Comparison of ENCODE assay signal across 21 cellular contexts in genomic region chr16:67413978-67414891, GRCh38. TPM values are rescaled to one million over a fixed set of nuclear protein-coding genes. Genes with fewer than 3 reads are reported as not detected.
A peak's percentile ranks its signal among the peaks of the same experiment; 100 is the strongest.
DNase-seq lines count a peak whose midpoint lies in the region; ATAC-seq, FAIRE-seq and TF ChIP-seq lines count a peak whose summit lies in the region.
"Had no signal": no experiment of that assay in that cellular context is flagged by ENCODE, and none has a peak within 500 bp of the region (broad histone marks: within the 10 kb centered on the region; RNA-seq: fewer than 3 reads in every experiment).

No MANE protein-coding gene starts in this region.

- H3K4me3 Mint-ChIP-seq in H9 (peak overlapping the region in 1 of 2 experiments; percentile 8; a peak in 3 of 5 replicates), brain (peak overlapping the region; percentile 3 to 85 (median 39))
- H3K4me3 Mint-ChIP-seq: activated T-cell treated with anti-CD3 and anti-CD28 coated beads, Interleukin-2, amount 50 U/mL, for 4 hours; HFFc6 had no signal

- no peaks in the 10 kb centered on the region for H4K20me1 ChIP-seq in H9 (ENCODE audit: control insufficient read depth, insufficient read depth, insufficient read length)

- no peak overlapping the region for H3T11ph ChIP-seq in H9 (ENCODE audit: low read length)

- no peak overlapping the region for H2BK12ac ChIP-seq in H9 (ENCODE audit: insufficient read length, low read depth, low read length)

- H3K27me3 Mint-ChIP-seq in H9 (ENCODE audit: low read depth) = peaks cover 6% of the 10 kb centered on the region
- H3K27me3 Mint-ChIP-seq in brain = peaks cover 5% of the 10 kb centered on the region

- H3K23ac ChIP-seq in H9 (ENCODE audit: insufficient read length, low read depth, low read length) = no peak overlapping the region

- no peaks in the 10 kb centered on the region for H3K79me2 ChIP-seq in H9 (ENCODE audit: insufficient read depth, low read length)

- H3K18ac ChIP-seq in H9 (ENCODE audit: insufficient read length, low read depth, low read length) = no peak overlapping the region

- H4K5ac ChIP-seq in H9 (ENCODE audit: insufficient read length, low read depth, low read length) = no peak overlapping the region

- no peak overlapping the region for H2BK20ac ChIP-seq in H9 (ENCODE audit: low read depth, low read length, poor library complexity, severe bottlenecking)

- H2BK15ac ChIP-seq in H9 (ENCODE audit: low read depth, low read length) = no peak overlapping the region

- intact Hi-C loops in kidney (cut with DNase I) (no loop called here), gastrocnemius medialis (cut with DNase I; ENCODE audit: low total_unique reads) (no loop called here)

- H3K4me1 Mint-ChIP-seq in H9 (peaks cover 26 to 29% of the 10 kb centered on the region in 2 experiments), brain (peaks cover 46% of the 10 kb centered on the region)

- no peaks in the 10 kb centered on the region for H3K9me3 ChIP-seq in H9 (ENCODE audit: control insufficient read depth, low read depth, low read length)
- no peaks in the 10 kb centered on the region for H3K9me3 ChIP-seq in kidney (ENCODE audit: control insufficient read depth in 1 of 2, low read length in 2 of 2)
- H3K9me3 ChIP-seq in gastrocnemius medialis = no peaks in the 10 kb centered on the region
- H3K9me3 ChIP-seq: neutrophil, sigmoid colon, SK-N-SH had no signal

- H3K14ac ChIP-seq in H9 (ENCODE audit: insufficient read depth, low read length) = no peak overlapping the region; the same call in 1 of the 2 replicates

- peak overlapping the region; percentile 21 for H3K4me2 ChIP-seq in H9 (ENCODE audit: insufficient read depth, insufficient read length, low read length)

- peak overlapping the region in 1 of 2 donors; percentile 37 for H3K4me3 ChIP-seq in kidney (ENCODE audit: low read length in 2 of 2)
- H3K4me3 ChIP-seq in gastrocnemius medialis = no peak overlapping the region
- H3K4me3 ChIP-seq: sigmoid colon had no signal

- FAIRE-seq in kidney (lab: Jason Lieb, UNC) = no peak

- H3K4ac ChIP-seq in H9 (ENCODE audit: low read depth, low read length) = no peak overlapping the region

- H3K23me2 ChIP-seq in H9 (ENCODE audit: insufficient read length, low read depth, low read length, poor library complexity, severe bottlenecking) = peaks cover 11% of the 10 kb centered on the region

- H4K8ac ChIP-seq in H9 (replicated peaks; ENCODE audit: insufficient read length, low read depth, low read length) = no peak overlapping the region

- H2AK5ac ChIP-seq in H9 (ENCODE audit: insufficient read length, low read length) = no peak overlapping the region

- H3K4me1 ChIP-seq in H9 (ENCODE audit: insufficient read depth, low read length) (peaks cover 3% of the 10 kb centered on the region; the same call in 1 of the 2 replicates), kidney (ENCODE audit: control insufficient read depth in 1 of 2, insufficient read depth in 1 of 2, low read depth in 1 of 2, low read length in 2 of 2) (peaks cover 6 to 8% of the 10 kb centered on the region in 2 donors), gastrocnemius medialis (peaks cover 17 to 28% of the 10 kb centered on the region in 2 donors)

- H3K36me3 Mint-ChIP-seq in H9 (ENCODE audit: insufficient read depth in 1 of 3, low read depth in 3 of 3) (no peaks in the 10 kb centered on the region; a peak in 2 of 7 replicates), brain (peaks cover 7% of the 10 kb centered on the region)

- H3K36me3 ChIP-seq in kidney (ENCODE audit: control insufficient read depth in 1 of 2, insufficient read depth in 2 of 2, low read length in 2 of 2) = no peaks in the 10 kb centered on the region
- no peaks in the 10 kb centered on the region for H3K36me3 ChIP-seq in gastrocnemius medialis
- H3K36me3 ChIP-seq: neutrophil had no signal

- no peaks in the 10 kb centered on the region for H3K79me1 ChIP-seq in H9 (ENCODE audit: insufficient read depth, low read depth, low read length, poor library complexity, severe bottlenecking)

- no CpG with 5 or more reads among the region's 6 CpGs for WGBS in H9 (ENCODE audit: extremely low coverage, insufficient read length, low lambda C conversion rate)

- peak overlapping the region; percentile 62 for H3K27ac ChIP-seq in H9 (ENCODE audit: insufficient read length, low read depth, low read length)
- peak overlapping the region; percentile 63 to 90 for H3K27ac ChIP-seq in kidney (ENCODE audit: low read depth in 2 of 2, low read length in 2 of 2)
- peak overlapping the region in 3 of 4 donors; percentile 36 to 62 (median 53) for H3K27ac ChIP-seq in gastrocnemius medialis
- H3K27ac ChIP-seq: neutrophil had no signal

- H3K27me3 ChIP-seq in H9 (ENCODE audit: insufficient read depth, low read length) = no peaks in the 10 kb centered on the region
- H3K27me3 ChIP-seq in gastrocnemius medialis = no peaks in the 10 kb centered on the region
- H3K27me3 ChIP-seq: sigmoid colon had no signal

- no peak for ATAC-seq in gastrocnemius medialis
- ATAC-seq: activated T-cell treated with anti-CD3 and anti-CD28 coated beads, Interleukin-2, amount 50 U/mL, for 4 hours; PC-3 had no signal

- H3K9ac ChIP-seq in H9 (ENCODE audit: extremely low read depth, insufficient read length, low read length) (no peak overlapping the region), kidney (ENCODE audit: low read length in 2 of 2) (peak overlapping the region; percentile 42 to 46)
- H3K9ac ChIP-seq: SK-N-SH had no signal

- H2BK120ac ChIP-seq in H9 (ENCODE audit: low read depth, low read length, poor library complexity, severe bottlenecking) = no peak overlapping the region

- TF ChIP-seq CTCF in H9 (conservative IDR thresholded peaks at IDR 0.05) (no peak), brain (conservative IDR thresholded peaks at IDR 0.05) (no peak), kidney (IDR thresholded peaks at IDR 0.05; ENCODE audit: borderline replicate concordance, extremely low read depth, insufficient read depth) (no peak), gastrocnemius medialis (IDR thresholded peaks at IDR 0.05 in 4 of 5, conservative IDR thresholded peaks at IDR 0.05 in 1 of 5) (no peak)

- peak overlapping the region in 1 of 3 experiments; percentile 73; a peak in 4 of 7 replicates for H3K27ac Mint-ChIP-seq in H9
- H3K27ac Mint-ChIP-seq in brain = peak overlapping the region in 3 of 5 experiments; percentile 11 to 81 (median 27)
- H3K27ac Mint-ChIP-seq: HFFc6 had no signal

- no peak overlapping the region for H3K56ac ChIP-seq in H9 (ENCODE audit: insufficient read length, low read depth, low read length)

- TF ChIP-seq POLR2A in gastrocnemius medialis (IDR thresholded peaks at IDR 0.05) = no peak

- no peak overlapping the region for H4K91ac ChIP-seq in H9 (ENCODE audit: insufficient read length, low read depth, low read length)

- DNase-seq in H9 (no peak), kidney (no peak), gastrocnemius medialis (no peak), NCI-H345 (lab: John Stamatoyannopoulos, UW) (no peak), RKO (ENCODE audit: low spot score) (no peak), AG08396 (ENCODE audit: low spot score) (no peak)
- no peak for DNase-seq in stimulated activated CD4-positive, alpha-beta T cell treated with anti-CD3 and anti-CD28 coated beads, Interleukin-2, amount 100 ng/mL, for 48 hours
- DNase-seq: activated T-cell treated with anti-CD3 and anti-CD28 coated beads, Interleukin-2, amount 50 U/mL, for 4 hours; effector memory CD4-positive, alpha-beta T cell; HFFc6; MM.1S; NCI-H2081; NCI-H526 treated with DMSO at 0.1 percent for 48 hours; PC-3; sigmoid colon; SK-N-SH; stimulated activated CD4-positive, alpha-beta T cell treated with anti-CD3 and anti-CD28 coated beads, Interleukin-4, amount 100 ng/mL, for 1 hour had no signal

- H2AFZ ChIP-seq in H9 (ENCODE audit: low read length) = no peak overlapping the region

- H3K9me3 Mint-ChIP-seq in H9 (no peaks in the 10 kb centered on the region), brain (no peaks in the 10 kb centered on the region)
- H3K9me3 Mint-ChIP-seq: activated T-cell treated with anti-CD3 and anti-CD28 coated beads, Interleukin-2, amount 50 U/mL, for 4 hours; HFFc6 had no signal

- in situ Hi-C loops in gastrocnemius medialis (cut with MboI; ENCODE audit: low sequenced_read_pairs in 4 of 4) = loop anchor here in 1 of 4 donors (10.0 kb wide), 1 partner anchor 149 kb away; no protein-coding TSS in a partner anchor

- no peak overlapping the region for H2BK5ac ChIP-seq in H9 (ENCODE audit: insufficient read length, low read length)

RNA-seq across cellular contexts. Expression of gene ZDHHC1, which starts 2.0 kb away (rescaled TPM):
- total RNA-seq in H9 (2021) (3.0 and 3.7 TPM in 2 replicates), kidney (23.6 TPM), gastrocnemius medialis (10 to 100 TPM in 1 of 4 donors, 1 to 10 TPM in 3; 4.4 to 11.0 (median 8.9) TPM)
- polyA plus RNA-seq in brain (ENCODE audit: insufficient read depth, low read depth, low replicate concordance) (10.6 TPM), kidney (ENCODE audit: insufficient read depth, low read depth, low replicate concordance) (14.6 TPM)

RNA-seq across cellular contexts. Expression of gene HSD11B2, which starts 16.7 kb away (rescaled TPM):
- 33.5 and 35.1 TPM in 2 replicates for total RNA-seq in H9 (2021)
- 47.9 TPM for polyA plus RNA-seq in brain (ENCODE audit: insufficient read depth, low read depth, low replicate concordance)
- total RNA-seq in kidney = 139 TPM
- 1,022 TPM for polyA plus RNA-seq in kidney (ENCODE audit: insufficient read depth, low read depth, low replicate concordance)
- 1 to 10 TPM in 2 of 4 donors, not detected in 2; 2.3 to 4.1 TPM for total RNA-seq in gastrocnemius medialis
- total RNA-seq: HFFc6, lung microvascular endothelial cell, temporal lobe had no signal

RNA-seq across cellular contexts. Expression of gene TPPP3, which starts 20.9 kb away (rescaled TPM):
- total RNA-seq in H9 (2021) (0.48 and 0.79 TPM in 2 replicates), kidney (8.2 TPM), gastrocnemius medialis (10 to 100 TPM in 2 of 4 donors, 1 to 10 TPM in 2; 2.2 to 31.9 (median 7.1) TPM)
- polyA plus RNA-seq in brain (ENCODE audit: insufficient read depth, low read depth, low replicate concordance) (438 TPM), kidney (ENCODE audit: insufficient read depth, low read depth, low replicate concordance) (108 TPM)
- total RNA-seq: lung microvascular endothelial cell, PC-3 had no signal
